8 cellular contexts compared by ENCODE assay signal in the genomic region with DNA sequence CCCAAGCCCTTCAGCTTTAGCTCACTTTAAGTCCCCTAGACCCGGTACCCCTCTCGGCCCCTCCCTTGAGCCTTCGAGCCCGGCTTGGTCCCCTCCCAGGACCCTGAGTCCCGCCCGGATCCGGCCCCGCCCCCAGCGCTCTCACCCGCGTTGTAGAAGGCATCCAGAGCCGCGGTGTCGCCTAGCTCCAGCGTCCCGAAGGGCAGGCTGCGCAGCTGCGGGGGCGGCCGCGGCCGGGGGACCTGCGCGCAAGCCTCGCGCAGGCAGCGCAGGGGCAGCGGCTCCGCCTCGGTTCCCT. TPM values are rescaled to one million over a fixed set of nuclear protein-coding genes. Genes with fewer than 3 reads are reported as not detected.
A peak's percentile ranks its signal among the peaks of the same experiment; 100 is the strongest.
DNase-seq lines count a peak whose midpoint lies in the region; ATAC-seq and TF ChIP-seq lines count a peak whose summit lies in the region.

No MANE protein-coding gene starts in this region.

- H3K79me2 ChIP-seq in ACC112 (ENCODE audit: control insufficient read depth, insufficient read depth, low read length, unreplicated experiment) = peaks cover 7% of the 10 kb centered on the region
- no peaks in the 10 kb centered on the region for H3K79me2 ChIP-seq in parathyroid adenoma

- peaks cover 17% of the 10 kb centered on the region for H3K4me1 ChIP-seq in ACC112 (ENCODE audit: control insufficient read depth, insufficient read depth, low read length, unreplicated experiment)
- peaks cover 24% of the 10 kb centered on the region for H3K4me1 ChIP-seq in adipocyte (ENCODE audit: control insufficient read depth, insufficient read depth, low read length)
- H3K4me1 ChIP-seq in heart left ventricle = peaks cover 7 to 53% (median 37%) of the 10 kb centered on the region in 12 donors
- H3K4me1 ChIP-seq in parathyroid adenoma = peaks cover 3% of the 10 kb centered on the region

- TF ChIP-seq CTCF in heart left ventricle (IDR thresholded peaks at IDR 0.05) (no peak), parathyroid adenoma (IDR thresholded peaks at IDR 0.05) (no peak)

- no peaks in the 10 kb centered on the region; the same call in 1 of the 2 replicates for H3K36me3 ChIP-seq in ACC112 (ENCODE audit: insufficient read depth, low read length)
- peaks cover 28% of the 10 kb centered on the region for H3K36me3 ChIP-seq in adipocyte (ENCODE audit: control insufficient read depth, insufficient read depth, low read length, severe bottlenecking)
- peaks cover 0 to 38% (median 35%) of the 10 kb centered on the region in 9 donors for H3K36me3 ChIP-seq in heart left ventricle
- H3K36me3 ChIP-seq in parathyroid adenoma (ENCODE audit: control insufficient read depth, insufficient read depth, low read length) = no peaks in the 10 kb centered on the region

- H3K27ac ChIP-seq in ACC112 (ENCODE audit: low read depth, low read length) (peak overlapping the region; percentile 96), heart left ventricle (peak overlapping the region; percentile 96 to 100 (median 99)), parathyroid adenoma (peak overlapping the region; percentile 90)

- H3K27me3 ChIP-seq in ACC112 (ENCODE audit: insufficient read depth, low read length) (no peaks in the 10 kb centered on the region), adipocyte (replicated peaks; ENCODE audit: control insufficient read depth, insufficient read depth, low read length) (no peaks in the 10 kb centered on the region), heart left ventricle (no peaks in the 10 kb centered on the region), parathyroid adenoma (ENCODE audit: control insufficient read depth, insufficient read depth, low read length) (no peaks in the 10 kb centered on the region)

- intact Hi-C loops in heart left ventricle (cut with DNase I) = loop anchor here in 3 of 10 donors (1.0 to 5.0 kb wide), 4 partner anchors 21 to 44 kb away; a partner anchor contains a TSS

- peak in 1 of 2 donors; percentile 57 for TF ChIP-seq POLR2A in heart left ventricle (IDR thresholded peaks at IDR 0.05)

- peak; percentile 75 for DNase-seq in GM19238 (ENCODE audit: insufficient read length, low spot score)
- peak; percentile 60 for DNase-seq in LoVo (ENCODE audit: low spot score)
- DNase-seq in SW 1271 (lab: John Stamatoyannopoulos, UW) = peak; percentile 72 to 80
- peak; percentile 85 for DNase-seq in adipocyte (ENCODE audit: low read depth)
- peak; percentile 93 to 96 (median 95) for DNase-seq in heart left ventricle
- DNase-seq in ureter (ENCODE audit: low spot score) = peak; percentile 87

- H3K9ac ChIP-seq in adipocyte (ENCODE audit: low read length) (peak overlapping the region; percentile 95), parathyroid adenoma (peak overlapping the region; percentile 43)

- 0 to 1% (median 1%) methylated on average over 18 to 30 of the region's 30 CpGs for WGBS in heart left ventricle, 4 donors

- H3K9me3 ChIP-seq in adipocyte (ENCODE audit: control insufficient read depth, low read length) (no peaks in the 10 kb centered on the region), heart left ventricle (no peaks in the 10 kb centered on the region), parathyroid adenoma (ENCODE audit: control insufficient read depth, low read length) (no peaks in the 10 kb centered on the region)

- H3K4me3 ChIP-seq in ACC112 (ENCODE audit: low read depth, low read length) = peak overlapping the region; percentile 99
- H3K4me3 ChIP-seq in adipocyte (ENCODE audit: low read length) = peak overlapping the region; percentile 93
- peak overlapping the region; percentile 70 to 93 (median 81) for H3K4me3 ChIP-seq in heart left ventricle
- peak overlapping the region; percentile 56 for H3K4me3 ChIP-seq in parathyroid adenoma (ENCODE audit: low read depth, low read length)

- H2AFZ ChIP-seq in ACC112 (ENCODE audit: low read length, unreplicated experiment) = peak overlapping the region; percentile 90
- peak overlapping the region; percentile 84 for H2AFZ ChIP-seq in parathyroid adenoma

- ATAC-seq in heart left ventricle = peak; percentile 54 to 77 (median 72)

- peak overlapping the region; percentile 75 for H3K4me2 ChIP-seq in parathyroid adenoma (ENCODE audit: low read length)

RNA-seq across cellular contexts. Expression of a gene that starts 0.7 kb away (rescaled TPM):
- total RNA-seq in heart left ventricle = 10 to 100 TPM; 21.1 to 77.0 (median 36.5) TPM
- 10 to 100 TPM; 48.6 to 64.3 TPM for polyA plus RNA-seq in heart left ventricle
- total RNA-seq in ureter = 75.5 TPM

RNA-seq across cellular contexts. Expression of a gene that starts 8.6 kb away (rescaled TPM):
- 100 to 1,000 TPM in 1 of 9 donors, 10 to 100 TPM in 5, 1 to 10 TPM in 3; 2.4 to 112 (median 31.9) TPM for total RNA-seq in heart left ventricle
- polyA plus RNA-seq in heart left ventricle = 100 to 1,000 TPM in 1 of 2 donors, 10 to 100 TPM in 1; 60.8 to 141 TPM
- total RNA-seq in ureter = 2.1 TPM

RNA-seq across cellular contexts. Expression of a gene that starts 17.1 kb away (rescaled TPM):
- total RNA-seq in heart left ventricle = not detected
- polyA plus RNA-seq in heart left ventricle = not detected
- total RNA-seq in ureter = not detected

RNA-seq across cellular contexts. Expression of a gene that starts 24.2 kb away (rescaled TPM):
- total RNA-seq in heart left ventricle (1 to 10 TPM in 2 of 9 donors, under 1 TPM in 6, not detected in 1; 0.23 to 6.0 (median 0.46) TPM), ureter (93.6 TPM)
- polyA plus RNA-seq in heart left ventricle = 1 to 10 TPM in 1 of 2 donors, under 1 TPM in 1; 0.57 to 1.2 TPM

RNA-seq across cellular contexts. Expression of a gene that starts 26.4 kb away (rescaled TPM):
- total RNA-seq in heart left ventricle (1 to 10 TPM in 2 of 9 donors, under 1 TPM in 6, not detected in 1; 0.28 to 2.4 (median 0.53) TPM), ureter (0.47 TPM)
- 1 to 10 TPM in 1 of 2 donors, under 1 TPM in 1; 0.11 to 3.7 TPM for polyA plus RNA-seq in heart left ventricle

Comparison
In these comparisons a context has a peak if more than half of its experiments do, and no peak if none do; other contexts are left out.
1. Peak in every context shown above with its lines: DNase-seq, ATAC-seq, H3K4me3 ChIP-seq and H3K27ac ChIP-seq.